Comparison of ENCODE assay signal across 18 cellular contexts in the genomic region with DNA sequence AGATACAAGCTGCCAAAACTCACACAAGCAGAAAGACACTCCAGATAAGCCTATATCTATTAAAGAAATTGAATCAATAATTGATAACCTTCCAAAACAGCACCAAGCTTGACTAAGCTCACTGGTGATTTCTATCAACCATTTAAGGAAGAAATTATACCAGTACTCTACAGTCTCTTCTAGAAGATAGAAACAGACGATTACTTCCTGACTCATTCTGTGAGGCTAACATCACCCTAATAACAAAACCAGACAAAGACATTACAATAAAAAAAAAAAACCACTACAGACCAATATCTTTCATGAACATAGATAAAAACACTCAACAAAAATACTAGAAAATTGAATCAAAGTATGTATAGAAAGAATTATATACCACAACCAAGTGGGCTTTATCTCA.
DNase-seq lines count a peak whose midpoint lies in the region; FAIRE-seq and TF ChIP-seq lines count a peak whose summit lies in the region.
"Had no signal": no experiment of that assay in that cellular context is flagged by ENCODE, and none has a peak within 500 bp of the region (broad histone marks: within the 10 kb centered on the region; RNA-seq: fewer than 3 reads in every experiment).

No MANE protein-coding gene starts in this region.

- POLR2A ChIA-PET in HEK293 (lab: Yijun Ruan, JAX) = no interaction called here

- no peak for TF ChIP-seq CTCF in HEK293 (tag by site-specific recombination; IDR thresholded peaks at IDR 0.05)

- H3K4me1 ChIP-seq in HEK293 (ENCODE audit: control insufficient read depth, insufficient read depth, low read length) = no peaks in the 10 kb centered on the region

- peaks cover 0 to 30% of the 10 kb centered on the region in 2 experiments; a peak in 1 of 3 replicates for H3K36me3 ChIP-seq in HEK293 (ENCODE audit: control insufficient read depth in 2 of 2, insufficient read depth in 1 of 2, low read length in 2 of 2)
- H3K36me3 ChIP-seq: BLaER1 had no signal

- DNase-seq in GM18507 (ENCODE audit: extremely low spot score, insufficient read length, low read depth) (no peak), COLO668 (lab: John Stamatoyannopoulos, UW; ENCODE audit: unreplicated experiment) (no peak), activated gamma-delta T cell (lab: John Stamatoyannopoulos, UW) (no peak), retina (no peak), NCI-H82 (lab: John Stamatoyannopoulos, UW) (no peak)
- DNase-seq in T-helper 2 cell treated with Interferon-gamma antibody and Interleukin-4, amounts not matched to agents 5 μg/mL and 100 μg/mL, for 36 hours (ENCODE audit: low spot score) = no peak
- DNase-seq: 8988T; Caco-2; CD8-positive, alpha-beta T cell; GOT3; H7; KG1 had no signal

- H3K4me1 Mint-ChIP-seq in T-helper 2 cell treated with Interferon-gamma antibody and Interleukin-4, amounts not matched to agents 5 μg/mL and 100 μg/mL, for 36 hours (ENCODE audit: low read depth) = peaks cover 21% of the 10 kb centered on the region
- H3K4me1 Mint-ChIP-seq: CD14-positive monocyte had no signal

- H3K4me3 Mint-ChIP-seq in T-helper 2 cell treated with Interferon-gamma antibody and Interleukin-4, amounts not matched to agents 5 μg/mL and 100 μg/mL, for 36 hours = no peak overlapping the region
- H3K4me3 Mint-ChIP-seq: CD14-positive monocyte; CD8-positive, alpha-beta T cell had no signal

- no peaks in the 10 kb centered on the region for H3K9me3 ChIP-seq in HEK293 (ENCODE audit: control insufficient read depth, insufficient read depth, low read depth, low read length)
- H3K9me3 ChIP-seq: BLaER1, Caco-2 had no signal

- H3K9me3 Mint-ChIP-seq in T-helper 2 cell treated with Interferon-gamma antibody and Interleukin-4, amounts not matched to agents 5 μg/mL and 100 μg/mL, for 36 hours = no peaks in the 10 kb centered on the region
- H3K9me3 Mint-ChIP-seq: CD8-positive, alpha-beta T cell had no signal

- CTCF ChIA-PET in HEK293 (lab: Yijun Ruan, JAX) = no interaction called here

- H3K36me3 Mint-ChIP-seq in T-helper 2 cell treated with Interferon-gamma antibody and Interleukin-4, amounts not matched to agents 5 μg/mL and 100 μg/mL, for 36 hours (ENCODE audit: low read depth) = peaks cover 9% of the 10 kb centered on the region
- H3K36me3 Mint-ChIP-seq: CD14-positive monocyte; CD8-positive, alpha-beta T cell had no signal

- peak overlapping the region; percentile 19 for H3K27ac Mint-ChIP-seq in T-helper 2 cell treated with Interferon-gamma antibody and Interleukin-4, amounts not matched to agents 5 μg/mL and 100 μg/mL, for 36 hours
- H3K27ac Mint-ChIP-seq: CD8-positive, alpha-beta T cell had no signal

- H3K27ac ChIP-seq in HEK293 (ENCODE audit: extremely low read depth, low read depth, low read length) = no peak overlapping the region
- H3K27ac ChIP-seq: BLaER1 had no signal

- H3K27me3 Mint-ChIP-seq in T-helper 2 cell treated with Interferon-gamma antibody and Interleukin-4, amounts not matched to agents 5 μg/mL and 100 μg/mL, for 36 hours (ENCODE audit: low read depth) = no peaks in the 10 kb centered on the region

- FAIRE-seq in GM18507 (lab: Jason Lieb, UNC) (peak; percentile 26), islet of Langerhans (lab: Jason Lieb, UNC) (peak; percentile 75)
- FAIRE-seq: G401.6, HepG2 had no signal

- H3K4me3 ChIP-seq in HEK293 (ENCODE audit: low read depth, low read length) = no peak overlapping the region
- H3K4me3 ChIP-seq: BLaER1 had no signal

TF ChIP-seq in HEK293, 187 proteins besides CTCF, POLR2A, EP300 and RAD21:
- TF ChIP-seq ZNF624 (tag by site-specific recombination; IDR thresholded peaks at IDR 0.05) = no peak
- TF ChIP-seq ZNF211 (tag by site-specific recombination; IDR thresholded peaks at IDR 0.05; ENCODE audit: low read depth) = 0 out of 2 replicates have a peak, but pooled peaks have one; percentile 19
TF ChIP-seq in HEK293: peak in this region for 1.
